7 cellular contexts compared by ENCODE assay signal in genomic region chrX:65750674-65751469, GRCh38.
DNase-seq lines count a peak whose midpoint lies in the region; ATAC-seq and TF ChIP-seq lines count a peak whose summit lies in the region.

No MANE protein-coding gene starts in this region.

- H3K9me3 Mint-ChIP-seq in HFFc6: no peaks in the 10 kb centered on the region

- H3K4me1 Mint-ChIP-seq in HFFc6 (ENCODE audit: low read depth): peaks cover under 1% of the 10 kb centered on the region; the same call in 1 of the 2 replicates

- no peak overlapping the region for H3K27ac Mint-ChIP-seq in HFFc6

- H3K27me3 Mint-ChIP-seq in HFFc6 (ENCODE audit: insufficient read depth): peaks cover 7% of the 10 kb centered on the region

- TF ChIP-seq CTCF in HFFc6 (IDR thresholded peaks at IDR 0.05): no peak

- H3K36me3 Mint-ChIP-seq in HFFc6 (ENCODE audit: low read depth): no peaks in the 10 kb centered on the region

- no peak overlapping the region for H3K4me3 Mint-ChIP-seq in HFFc6

- peak; percentile 16 for DNase-seq in T-helper 22 cell (ENCODE audit: low read depth)
- peak in 2 of 3 experiments; percentile 3 to 14 for DNase-seq in stimulated activated CD4-positive, alpha-beta T cell treated with anti-CD3 and anti-CD28 coated beads, TNF-alpha, amount 100 ng/mL, for 24 hours (ENCODE audit: low read depth in 3 of 3)
- no peak for DNase-seq in HFFc6
- no peak for DNase-seq in NCI-H510A (lab: John Stamatoyannopoulos, UW)
- DNase-seq in NCI-H2171 (lab: John Stamatoyannopoulos, UW): no peak

- peak; percentile 84 for ATAC-seq in GM19351 (IDR thresholded peaks at IDR 0.05; ENCODE audit: unreplicated experiment)
- peak; percentile 75 for ATAC-seq in HG03039 (IDR thresholded peaks at IDR 0.05; ENCODE audit: unreplicated experiment)

Comparison
In these comparisons a context has a peak if more than half of its experiments do, and no peak if none do; other contexts are left out.
1. DNase-seq: peak in T-helper 22 cell (single experiment) and stimulated activated CD4-positive, alpha-beta T cell treated with anti-CD3 and anti-CD28 coated beads, TNF-alpha, amount 100 ng/mL, for 24 hours (2 of 3); none in HFFc6 (single experiment), NCI-H510A (single experiment) and NCI-H2171 (single experiment).